Comparison of ENCODE assay signal across 1 cellular context in genomic region chr2:42748846-42749245, GRCh38.
TF ChIP-seq lines count a peak whose summit lies in the region.

No MANE protein-coding gene starts in this region.

TF ChIP-seq in WTC11, 78 proteins besides CTCF, POLR2A, EP300 and RAD21 (continued from another document):
- TF ChIP-seq MLX (CRISPR knock-in tag; IDR thresholded peaks at IDR 0.05) (no peak), ZNF219 (CRISPR knock-in tag; IDR thresholded peaks at IDR 0.05; ENCODE audit: borderline replicate concordance) (no peak), NR2C2 (CRISPR knock-in tag; IDR thresholded peaks at IDR 0.05) (no peak), CBFB (CRISPR knock-in tag; IDR thresholded peaks at IDR 0.05; ENCODE audit: low read depth) (no peak), AFF4 (CRISPR knock-in tag; IDR thresholded peaks at IDR 0.05; ENCODE audit: borderline replicate concordance) (no peak)
- TF ChIP-seq, protein P1, sequence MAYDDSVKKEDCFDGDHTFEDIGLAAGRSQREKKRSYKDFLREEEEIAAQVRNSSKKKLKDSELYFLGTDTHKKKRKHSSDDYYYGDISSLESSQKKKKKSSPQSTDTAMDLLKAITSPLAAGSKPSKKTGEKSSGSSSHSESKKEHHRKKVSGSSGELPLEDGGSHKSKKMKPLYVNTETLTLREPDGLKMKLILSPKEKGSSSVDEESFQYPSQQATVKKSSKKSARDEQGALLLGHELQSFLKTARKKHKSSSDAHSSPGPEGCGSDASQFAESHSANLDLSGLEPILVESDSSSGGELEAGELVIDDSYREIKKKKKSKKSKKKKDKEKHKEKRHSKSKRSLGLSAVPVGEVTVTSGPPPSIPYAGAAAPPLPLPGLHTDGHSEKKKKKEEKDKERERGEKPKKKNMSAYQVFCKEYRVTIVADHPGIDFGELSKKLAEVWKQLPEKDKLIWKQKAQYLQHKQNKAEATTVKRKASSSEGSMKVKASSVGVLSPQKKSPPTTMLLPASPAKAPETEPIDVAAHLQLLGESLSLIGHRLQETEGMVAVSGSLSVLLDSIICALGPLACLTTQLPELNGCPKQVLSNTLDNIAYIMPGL (CRISPR knock-in tag; IDR thresholded peaks at IDR 0.05): no peak
